Comparison of ENCODE assay signal across 15 cellular contexts in genomic region chr11:30377347-30377746, GRCh38. TPM values are rescaled to one million over a fixed set of nuclear protein-coding genes. Genes with fewer than 3 reads are reported as not detected.
DNase-seq lines count a peak whose midpoint lies in the region; ATAC-seq and TF ChIP-seq lines count a peak whose summit lies in the region.
"Had no signal": no experiment of that assay in that cellular context is flagged by ENCODE, and none has a peak within 500 bp of the region (broad histone marks: within the 10 kb centered on the region; RNA-seq: fewer than 3 reads in every experiment).

No MANE protein-coding gene starts in this region.

- H3K36me3 Mint-ChIP-seq in MCF 10A (ENCODE audit: insufficient read depth, unreplicated experiment) (no peaks in the 10 kb centered on the region), mesothelial cell of epicardium (no peaks in the 10 kb centered on the region)
- H3K36me3 Mint-ChIP-seq: CD8-positive, alpha-beta memory T cell had no signal

- H3K4me2 ChIP-seq in mammary epithelial cell (ENCODE audit: insufficient read depth, low read depth, low read length): no peak overlapping the region
- H3K4me2 ChIP-seq: BLaER1 had no signal

- TF ChIP-seq CTCF in mammary epithelial cell (conservative IDR thresholded peaks at IDR 0.05 in 1 of 2, IDR thresholded peaks at IDR 0.05 in 1 of 2; ENCODE audit: extremely low read depth in 1 of 2, insufficient read depth in 1 of 2, low read depth in 1 of 2, low read length in 2 of 2): no peak
- no peak for TF ChIP-seq CTCF in MCF 10A (IDR thresholded peaks at IDR 0.05; ENCODE audit: unreplicated experiment)
- TF ChIP-seq CTCF in mesothelial cell of epicardium (IDR thresholded peaks at IDR 0.05; ENCODE audit: unreplicated experiment): no peak
- TF ChIP-seq CTCF in right atrium auricular region (IDR thresholded peaks at IDR 0.05): no peak

- H3K27ac ChIP-seq in mammary epithelial cell (ENCODE audit: insufficient read depth, low read depth, low read length) (no peak overlapping the region), epithelial cell of prostate (no peak overlapping the region), right atrium auricular region (no peak overlapping the region)
- H3K27ac ChIP-seq: 22Rv1, BLaER1 had no signal

- no peaks in the 10 kb centered on the region for H3K79me2 ChIP-seq in mammary epithelial cell (ENCODE audit: insufficient read depth, low read length)

- 44% methylated on average over 2 of the region's 2 CpGs for WGBS in mammary epithelial cell (ENCODE audit: low coverage, missing lambda C conversion rate)

- peaks cover 47% of the 10 kb centered on the region for H3K27me3 Mint-ChIP-seq in MCF 10A (ENCODE audit: insufficient read depth, unreplicated experiment)
- no peaks in the 10 kb centered on the region for H3K27me3 Mint-ChIP-seq in mesothelial cell of epicardium (ENCODE audit: low read depth)

- H3K36me3 ChIP-seq in mammary epithelial cell (ENCODE audit: insufficient read depth, low read length): no peaks in the 10 kb centered on the region
- H3K36me3 ChIP-seq in right atrium auricular region: no peaks in the 10 kb centered on the region
- H3K36me3 ChIP-seq: BLaER1, HAP-1 had no signal

- H3K9me3 Mint-ChIP-seq in MCF 10A (ENCODE audit: unreplicated experiment) (no peaks in the 10 kb centered on the region), mesothelial cell of epicardium (no peaks in the 10 kb centered on the region)
- H3K9me3 Mint-ChIP-seq: CD8-positive, alpha-beta memory T cell had no signal

- H2AFZ ChIP-seq in mammary epithelial cell (ENCODE audit: low read depth, low read length): peak overlapping the region; percentile 9

- H3K27ac Mint-ChIP-seq in MCF 10A (ENCODE audit: low read depth, unreplicated experiment) (no peak overlapping the region), mesothelial cell of epicardium (peak overlapping the region; percentile 9)
- H3K27ac Mint-ChIP-seq: CD8-positive, alpha-beta memory T cell had no signal

- DNase-seq in mammary epithelial cell: peak; percentile 30
- no peak for DNase-seq in MCF 10A (ENCODE audit: unreplicated experiment)
- peak; percentile 6 for DNase-seq in epithelial cell of prostate (ENCODE audit: low read depth, low spot score)
- DNase-seq in mesothelial cell of epicardium (ENCODE audit: low spot score in 2 of 2, unreplicated experiment in 2 of 2): no peak
- no peak for DNase-seq in mesenteric fat pad (ENCODE audit: low spot score)
- no peak for DNase-seq in right atrium auricular region (ENCODE audit: low spot score)
- DNase-seq: AML-193; Caco-2; CD8-positive, alpha-beta memory T cell had no signal

- H3K4me1 ChIP-seq in mammary epithelial cell (ENCODE audit: insufficient read depth, low read length) (peaks cover 5% of the 10 kb centered on the region), right atrium auricular region (no peaks in the 10 kb centered on the region)
- H3K4me1 ChIP-seq: BLaER1, Caco-2 had no signal

- H3K27me3 ChIP-seq in mammary epithelial cell (ENCODE audit: insufficient read depth, low read length) (no peaks in the 10 kb centered on the region), right atrium auricular region (no peaks in the 10 kb centered on the region)
- H3K27me3 ChIP-seq: BLaER1 had no signal

- BruUV-seq in mammary epithelial cell (replicated peaks; lab: Mats Ljungman, UMichigan) (no TSS peak), MCF 10A (replicated peaks; lab: Mats Ljungman, UMichigan) (no TSS peak)

- H3K4me1 Mint-ChIP-seq in MCF 10A (ENCODE audit: insufficient read depth, unreplicated experiment): no peaks in the 10 kb centered on the region
- H3K4me1 Mint-ChIP-seq in mesothelial cell of epicardium: peaks cover 57% of the 10 kb centered on the region
- H3K4me1 Mint-ChIP-seq: CD8-positive, alpha-beta memory T cell had no signal

- intact Hi-C loops in mammary epithelial cell (cut with micrococcal nuclease): no loop called here
- intact Hi-C loops in MCF 10A (cut with micrococcal nuclease): no loop called here

- in situ Hi-C loops in mammary epithelial cell (cut with MboI; ENCODE audit: low sequenced_read_pairs in 2 of 2): no loop called here

- H4K20me1 ChIP-seq in mammary epithelial cell (ENCODE audit: insufficient read depth, low read length): no peaks in the 10 kb centered on the region
- H4K20me1 ChIP-seq: BLaER1 had no signal

- ATAC-seq in GM19395 (IDR thresholded peaks at IDR 0.05; ENCODE audit: unreplicated experiment): no peak
- ATAC-seq in HG03439 (IDR thresholded peaks at IDR 0.05; ENCODE audit: unreplicated experiment): no peak
- ATAC-seq: HepG2 had no signal

- POLR2A ChIA-PET in MCF 10A (lab: Yijun Ruan, JAX): interaction anchor here (1.1 to 2.3 kb wide), 3 partner anchors 11 to 28 kb away, joined by 3 to 9 read pairs (median 3); no protein-coding TSS in a partner anchor

- H3K4me3 ChIP-seq in mammary epithelial cell (replicated peaks in 1 of 3; ENCODE audit: insufficient read depth in 1 of 3, low read depth in 2 of 3, low read length in 3 of 3) (no peak overlapping the region), right atrium auricular region (no peak overlapping the region)
- H3K4me3 ChIP-seq: BLaER1, HAP-1 had no signal

- H3K9me3 ChIP-seq in mammary epithelial cell (replicated peaks; ENCODE audit: insufficient read depth, low read length) (no peaks in the 10 kb centered on the region), right atrium auricular region (no peaks in the 10 kb centered on the region)
- H3K9me3 ChIP-seq: BLaER1, Caco-2, HAP-1 had no signal

- CTCF ChIA-PET in mammary epithelial cell (lab: Charles Lee; ENCODE audit: low non-redundant PET) (no interaction called here), MCF 10A (lab: Yijun Ruan, JAX) (interaction anchor here (0.6 to 1.1 kb wide), 4 partner anchors 10 to 235 kb away, joined by 3 read pairs; no protein-coding TSS in a partner anchor)

- dilution Hi-C loops in mammary epithelial cell (cut with HindIII; ENCODE audit: low sequenced_read_pairs): no loop called here

- H3K4me3 Mint-ChIP-seq in MCF 10A (ENCODE audit: unreplicated experiment): no peak overlapping the region
- no peak overlapping the region for H3K4me3 Mint-ChIP-seq in mesothelial cell of epicardium
- H3K4me3 Mint-ChIP-seq: CD8-positive, alpha-beta memory T cell had no signal

- H3K9ac ChIP-seq in mammary epithelial cell (ENCODE audit: insufficient read depth, low read length): no peak overlapping the region
- H3K9ac ChIP-seq: BLaER1 had no signal

RNA-seq across cellular contexts. Expression of gene ARL14EP, which starts 54.4 kb away (rescaled TPM):
- total RNA-seq in mammary epithelial cell (10 to 100 TPM; 16.3 to 22.9 TPM), MCF 10A (2022) (25.1 and 28.4 TPM in 2 replicates), mesothelial cell of epicardium (28.4 to 32.8 TPM (median 32.0 TPM) in 3 replicates), mesenteric fat pad (21.5 TPM), right atrium auricular region (10 to 100 TPM; 20.6 to 29.3 TPM)
- 11.4 TPM for polyA plus RNA-seq in mammary epithelial cell
- 8.2 TPM for polyA minus RNA-seq in mammary epithelial cell

Comparison
In these comparisons a context has a peak if more than half of its experiments do, and no peak if none do; other contexts are left out.
1. DNase-seq: peak in mammary epithelial cell (single experiment) and epithelial cell of prostate (single experiment); none in MCF 10A (single experiment), mesothelial cell of epicardium (0 of 2), mesenteric fat pad (single experiment) and right atrium auricular region (single experiment).